Comparison of ENCODE assay signal across 9 cellular contexts in genomic region chr10:70656489-70656888, GRCh38. TPM values are rescaled to one million over a fixed set of nuclear protein-coding genes. Genes with fewer than 3 reads are reported as not detected.
A peak's percentile ranks its signal among the peaks of the same experiment; 100 is the strongest.
DNase-seq lines count a peak whose midpoint lies in the region; ATAC-seq and TF ChIP-seq lines count a peak whose summit lies in the region.
"Had no signal": no experiment of that assay in that cellular context is flagged by ENCODE, and none has a peak within 500 bp of the region (broad histone marks: within the 10 kb centered on the region; RNA-seq: fewer than 3 reads in every experiment).

No MANE protein-coding gene starts in this region.

- intact Hi-C loops in uterus (cut with DNase I; ENCODE audit: low total_unique reads) = no loop called here

- H3K36me3 ChIP-seq in uterus (no peaks in the 10 kb centered on the region), H7 (replicated peaks; ENCODE audit: control insufficient read depth, insufficient read depth, low read length) (no peaks in the 10 kb centered on the region)

- no peak for ATAC-seq in HG03354 (IDR thresholded peaks at IDR 0.05; ENCODE audit: poor library complexity, severe bottlenecking, unreplicated experiment)

- in situ Hi-C loops in SK-MEL-5 (cut with HindIII; ENCODE audit: low pct_unique_long_range_greater_than_20kb, low sequenced_read_pairs) = no loop called here

- H3K9me3 ChIP-seq in uterus = no peaks in the 10 kb centered on the region

- no peak for TF ChIP-seq POLR2A in uterus (IDR thresholded peaks at IDR 0.05)

- no peaks in the 10 kb centered on the region for H3K27me3 ChIP-seq in uterus
- H3K27me3 ChIP-seq in H7 (ENCODE audit: control insufficient read depth, insufficient read depth, low read length) = no peaks in the 10 kb centered on the region

- H3K4me1 ChIP-seq in uterus = no peaks in the 10 kb centered on the region

- no peak overlapping the region for H3K4me3 ChIP-seq in epithelial cell of proximal tubule (ENCODE audit: low read depth, low read length)
- H3K4me3 ChIP-seq in uterus = no peak overlapping the region
- no peak overlapping the region for H3K4me3 ChIP-seq in H7 (ENCODE audit: insufficient read depth, low read depth, low read length)

- TF ChIP-seq CTCF in epithelial cell of proximal tubule (conservative IDR thresholded peaks at IDR 0.05; ENCODE audit: low read depth, low read length) (no peak), uterus (IDR thresholded peaks at IDR 0.05) (no peak)

- peak; percentile 97 for DNase-seq in GM04504 (ENCODE audit: low read depth)
- peak; percentile 100 for DNase-seq in HCEC 1CT
- DNase-seq in SK-MEL-5 (ENCODE audit: low read depth, low spot score) = peak; percentile 5
- DNase-seq in epithelial cell of proximal tubule (ENCODE audit: low read depth) = peak; percentile 95
- DNase-seq in stimulated activated CD8-positive, alpha-beta memory T cell treated with anti-CD3 and anti-CD28 coated beads, Interleukin-12 subunit alpha, Interleukin-12 subunit beta, amount 100 ng/mL, for 24 hours (ENCODE audit: extremely low read depth) = peak; percentile 27
- no peak for DNase-seq in uterus
- no peak for DNase-seq in H7
- DNase-seq: left cardiac atrium had no signal

- H3K27ac ChIP-seq in uterus = no peak overlapping the region

RNA-seq across cellular contexts. Expression of gene ADAMTS14, which starts 15.8 kb away (rescaled TPM):
- 0.16 TPM in 2 replicates for total RNA-seq in SK-MEL-5 (2014; rRNA removed; shearing (Covaris generic))
- polyA plus RNA-seq in SK-MEL-5 (2015; cell fraction: cytosol; rRNA removed) = 0.27 and 0.30 TPM in 2 replicates
- polyA plus RNA-seq in SK-MEL-5 (2015; cell fraction: nucleus; rRNA removed) = 3.7 and 3.8 TPM in 2 replicates
- total RNA-seq in epithelial cell of proximal tubule (1.3 and 1.4 TPM in 2 replicates), uterus (1 to 10 TPM in 1 of 4 donors, under 1 TPM in 1, not detected in 2; 0.18 to 3.7 TPM)
- total RNA-seq in H7 (2014; rRNA removed; shearing (Covaris generic)) = 1.1 and 2.4 TPM in 2 replicates

RNA-seq across cellular contexts. Expression of gene PRF1, which starts 53.9 kb away (rescaled TPM):
- not detected in 2 replicates for total RNA-seq in SK-MEL-5 (2014; rRNA removed; shearing (Covaris generic))
- not detected in 2 replicates for polyA plus RNA-seq in SK-MEL-5 (2015; cell fraction: cytosol; rRNA removed)
- not detected in 2 replicates for polyA plus RNA-seq in SK-MEL-5 (2015; cell fraction: nucleus; rRNA removed)
- total RNA-seq in epithelial cell of proximal tubule (not detected in 2 replicates), uterus (1 to 10 TPM in 2 of 4 donors, under 1 TPM in 1, not detected in 1; 0.51 to 8.7 (median 1.1) TPM)
- not detected in 2 replicates for total RNA-seq in H7 (2014; rRNA removed; shearing (Covaris generic))

Comparison
In these comparisons a context has a peak if more than half of its experiments do, and no peak if none do; other contexts are left out.
1. DNase-seq: peak in GM04504 (single experiment), HCEC 1CT (single experiment), SK-MEL-5 (single experiment), epithelial cell of proximal tubule (single experiment) and stimulated activated CD8-positive, alpha-beta memory T cell treated with anti-CD3 and anti-CD28 coated beads, Interleukin-12 subunit alpha, Interleukin-12 subunit beta, amount 100 ng/mL, for 24 hours (single experiment); none in uterus (0 of 2) and H7 (single experiment).